In genomic region chr9:127450170-127450830, GRCh38 we compare ENCODE assay signal across 8 cellular contexts. TPM values are rescaled to one million over a fixed set of nuclear protein-coding genes. Genes with fewer than 3 reads are reported as not detected.
DNase-seq lines count a peak whose midpoint lies in the region; ATAC-seq, FAIRE-seq and TF ChIP-seq lines count a peak whose summit lies in the region.

No MANE protein-coding gene starts in this region.

- peaks cover 61% of the 10 kb centered on the region for H3K79me2 ChIP-seq in K562 (ENCODE audit: control insufficient read depth, insufficient read depth, low read length)

- ATAC-seq in K562 (no peak), GM21367 (IDR thresholded peaks at IDR 0.05; ENCODE audit: unreplicated experiment) (no peak)

- TF ChIP-seq RAD21 in K562 (CRISPR knock-in tag; conservative IDR thresholded peaks at IDR 0.05 in 1 of 2, IDR thresholded peaks at IDR 0.05 in 1 of 2), result no peak

- no peak for TF ChIP-seq POLR2A in K562 (conservative IDR thresholded peaks at IDR 0.05)

- H3K9ac ChIP-seq in K562 (ENCODE audit: insufficient read depth in 1 of 2, low read depth in 2 of 2, low read length in 2 of 2), result peak overlapping the region; percentile 94 to 97

- peaks cover 21 to 24% of the 10 kb centered on the region in 2 experiments; a peak in 4 of 5 replicates for H3K4me1 ChIP-seq in K562 (replicated peaks in 1 of 2; ENCODE audit: control insufficient read depth in 2 of 2, insufficient read depth in 2 of 2, low read length in 2 of 2)

- intact Hi-C loops in K562 (cut with micrococcal nuclease), result no loop called here

- TF ChIP-seq CTCF in K562 (IDR thresholded peaks at IDR 0.05 in 2 of 3, conservative IDR thresholded peaks at IDR 0.05 in 1 of 3; ENCODE audit: insufficient read depth in 2 of 3, low read depth in 1 of 3, low read length in 3 of 3), result no peak

- H3K36me3 ChIP-seq in K562 (ENCODE audit: control insufficient read depth, insufficient read depth, low read length), result peaks cover 60% of the 10 kb centered on the region

- POLR2A ChIA-PET in K562 (lab: Yijun Ruan, JAX), result interaction anchor here (0.6 to 3.6 kb wide), 21 partner anchors 8 to 240 kb away, joined by 3 to 21 read pairs (median 4); partner anchors contain the start of genes SLC2A8 and ZNF79

- peak overlapping the region; percentile 78 for H3K4me3 ChIP-seq in K562

- H2AFZ ChIP-seq in K562 (ENCODE audit: low read depth, low read length), result no peak overlapping the region

- H3K27ac ChIP-seq in K562 (ENCODE audit: extremely low read depth, low read depth, low read length), result peak overlapping the region; percentile 82
- peak overlapping the region; percentile 86 for H3K27ac ChIP-seq in substantia nigra (ENCODE audit: low read depth, low read length, poor library complexity, severe bottlenecking)

- no peaks in the 10 kb centered on the region; the same call in 1 of the 2 replicates for H3K9me3 ChIP-seq in K562 (replicated peaks; ENCODE audit: control insufficient read depth, insufficient read depth, low read depth, low read length)

- CTCF ChIA-PET in K562 (lab: Yijun Ruan, JAX; ENCODE audit: low intra/inter-chr PET ratio), result no interaction called here

- H3K4me2 ChIP-seq in K562 (ENCODE audit: insufficient read depth, low read length), result peak overlapping the region; percentile 100

- in situ Hi-C loops in G401 (cut with HindIII; ENCODE audit: low sequenced_read_pairs), result no loop called here
- in situ Hi-C loops in KBM-7 (cut with MboI; ENCODE audit: low pct_unique_long_range_greater_than_20kb, low sequenced_read_pairs), result no loop called here
- in situ Hi-C loops in K562 (cut with MboI), result no loop called here

- no TSS peak for BruUV-seq in K562 (replicated peaks; lab: Mats Ljungman, UMichigan)

- H3K9me1 ChIP-seq in K562 (ENCODE audit: control insufficient read depth, insufficient read depth, low read length), result no peaks in the 10 kb centered on the region

- DNase-seq in G401 (ENCODE audit: low spot score) (peak; percentile 15), KBM-7 (peak; percentile 38), K562 (ENCODE audit: extremely low read depth in 1 of 4, low spot score in 3 of 4) (peak in 2 of 4 experiments; percentile 17 to 19), kidney tubule cell (ENCODE audit: low spot score) (peak; percentile 23), substantia nigra (lab: John Stamatoyannopoulos, UW) (peak in 1 of 49 donors; percentile 53), GDM1 (lab: John Stamatoyannopoulos, UW) (no peak), COR-L47 (lab: John Stamatoyannopoulos, UW) (no peak)

- WGBS in K562 (ENCODE audit: insufficient coverage, low coverage, missing lambda C conversion rate), result 2% methylated on average over 16 of the region's 16 CpGs

- no peak for FAIRE-seq in K562 (lab: Jason Lieb, UNC)

- H4K20me1 ChIP-seq in K562 (replicated peaks; ENCODE audit: control insufficient read depth, insufficient read depth, low read length), result peaks cover 35% of the 10 kb centered on the region

- no peaks in the 10 kb centered on the region for H3K27me3 ChIP-seq in K562 (ENCODE audit: control insufficient read depth in 2 of 2, insufficient read depth in 2 of 2, low read length in 2 of 2)

- TF ChIP-seq EP300 in K562 (IDR thresholded peaks at IDR 0.05; ENCODE audit: low read length), result no peak

TF ChIP-seq in K562, 482 proteins besides CTCF, POLR2A, EP300 and RAD21 (continues in another document):
- TF ChIP-seq ZNF586 (CRISPR knock-in tag; conservative IDR thresholded peaks at IDR 0.05) (no peak), JUN (IDR thresholded peaks at IDR 0.05; ENCODE audit: borderline replicate concordance, low read depth, low read length) (no peak), JUN (CRISPR knock-in tag; IDR thresholded peaks at IDR 0.05; ENCODE audit: borderline replicate concordance) (no peak)

RNA-seq across cellular contexts. Expression of gene RPL12, which starts 0.9 kb away (rescaled TPM):
- 1,861 and 2,468 TPM in 2 replicates for total RNA-seq in G401 (2014; rRNA removed; shearing (Covaris generic))
- total RNA-seq in K562 (2011; cell fraction: chromatin; rRNA removed; ENCODE audit: low replicate concordance), result 400 and 555 TPM in 2 replicates
- 648 and 678 TPM in 2 replicates for total RNA-seq in K562 (2011; cell fraction: nucleolus; rRNA removed)
- total RNA-seq in K562 (2011; cell fraction: nucleoplasm; rRNA removed), result 701 and 1,157 TPM in 2 replicates
- 1,796 and 1,973 TPM in 2 replicates for total RNA-seq in K562 (2014; rRNA removed)
- 2,499 and 2,531 TPM in 2 replicates for total RNA-seq in K562 (2014; rRNA removed; fragmentation: Illumina TruSeq; extraction: Trizol)
- 3,220 and 3,261 TPM in 2 replicates for total RNA-seq in K562 (2015; rRNA removed; fragmentation: Illumina TruSeq; extraction: Trizol)
- 1,614 and 1,743 TPM in 2 replicates for total RNA-seq in K562 (2021)
- polyA plus RNA-seq in K562 (2011; rRNA removed), result 2,587 and 3,088 TPM in 2 replicates
- polyA plus RNA-seq in K562 (2011; cell fraction: cytosol; rRNA removed), result 2,689 and 4,292 TPM in 2 replicates
- 951 and 1,340 TPM in 2 replicates for polyA plus RNA-seq in K562 (2011; cell fraction: nucleus; rRNA removed)
- 1,770 and 3,341 TPM in 2 replicates for polyA plus RNA-seq in K562 (2012)
- polyA plus RNA-seq in K562 (2014; fragmentation: Illumina TruSeq; extraction: Trizol), result 4,080 and 4,558 TPM in 2 replicates
- polyA plus RNA-seq in K562 (2014; fragmentation: Nextera tagmentation; extraction: Ambion mirVana), result 1,000 to 10,000 TPM; 2,219 to 2,376 TPM
- 2,953 and 3,005 TPM in 2 replicates for polyA plus RNA-seq in K562 (2014; rRNA removed)
- polyA minus RNA-seq in K562 (2011; rRNA and poly(A)+ RNA removed), result 933 and 1,147 TPM in 2 replicates
- polyA minus RNA-seq in K562 (2011; cell fraction: cytosol; rRNA and poly(A)+ RNA removed), result 732 and 781 TPM in 2 replicates
- polyA minus RNA-seq in K562 (2011; cell fraction: nucleus; rRNA and poly(A)+ RNA removed), result 303 and 594 TPM in 2 replicates

RNA-seq across cellular contexts. Expression of gene LRSAM1, which starts 1.0 kb away (rescaled TPM):
- total RNA-seq in G401 (2014; rRNA removed; shearing (Covaris generic)), result 20.0 and 20.7 TPM in 2 replicates
- 55.1 and 93.1 TPM in 2 replicates for total RNA-seq in K562 (2011; cell fraction: chromatin; rRNA removed; ENCODE audit: low replicate concordance)
- 44.6 and 44.7 TPM in 2 replicates for total RNA-seq in K562 (2011; cell fraction: nucleolus; rRNA removed)
- total RNA-seq in K562 (2011; cell fraction: nucleoplasm; rRNA removed), result 34.8 and 38.2 TPM in 2 replicates
- total RNA-seq in K562 (2014; rRNA removed) (9.0 and 9.9 TPM in 2 replicates), K562 (2014; rRNA removed; fragmentation: Illumina TruSeq; extraction: Trizol) (3.2 and 4.1 TPM in 2 replicates), K562 (2015; rRNA removed; fragmentation: Illumina TruSeq; extraction: Trizol) (4.6 and 5.5 TPM in 2 replicates), K562 (2021) (16.2 and 16.9 TPM in 2 replicates)
- polyA plus RNA-seq in K562 (2011; rRNA removed) (4.7 and 6.1 TPM in 2 replicates), K562 (2014; fragmentation: Illumina TruSeq; extraction: Trizol) (6.2 and 7.4 TPM in 2 replicates), K562 (2014; fragmentation: Nextera tagmentation; extraction: Ambion mirVana) (under 1 TPM; 0.07 to 0.32 TPM), K562 (2014; rRNA removed) (8.5 and 11.3 TPM in 2 replicates)
- 3.1 and 6.4 TPM in 2 replicates for polyA plus RNA-seq in K562 (2011; cell fraction: cytosol; rRNA removed)
- 20.1 and 28.5 TPM in 2 replicates for polyA plus RNA-seq in K562 (2011; cell fraction: nucleus; rRNA removed)
- 6.8 and 13.7 TPM in 2 replicates for polyA plus RNA-seq in K562 (2012)
- 8.0 and 9.1 TPM in 2 replicates for polyA minus RNA-seq in K562 (2011; rRNA and poly(A)+ RNA removed)
- 5.1 and 7.0 TPM in 2 replicates for polyA minus RNA-seq in K562 (2011; cell fraction: cytosol; rRNA and poly(A)+ RNA removed)
- polyA minus RNA-seq in K562 (2011; cell fraction: nucleus; rRNA and poly(A)+ RNA removed), result 14.7 and 16.1 TPM in 2 replicates

RNA-seq across cellular contexts. Expression of gene ZNF79, which starts 26.1 kb away (rescaled TPM):
- total RNA-seq in G401 (2014; rRNA removed; shearing (Covaris generic)), result 4.8 and 8.8 TPM in 2 replicates
- 23.5 and 37.2 TPM in 2 replicates for total RNA-seq in K562 (2011; cell fraction: chromatin; rRNA removed; ENCODE audit: low replicate concordance)
- total RNA-seq in K562 (2011; cell fraction: nucleolus; rRNA removed), result 21.8 and 28.7 TPM in 2 replicates
- 13.2 and 19.8 TPM in 2 replicates for total RNA-seq in K562 (2011; cell fraction: nucleoplasm; rRNA removed)
- total RNA-seq in K562 (2014; rRNA removed), result 6.0 and 6.6 TPM in 2 replicates
- 5.3 and 5.6 TPM in 2 replicates for total RNA-seq in K562 (2014; rRNA removed; fragmentation: Illumina TruSeq; extraction: Trizol)
- total RNA-seq in K562 (2015; rRNA removed; fragmentation: Illumina TruSeq; extraction: Trizol), result 6.3 and 7.0 TPM in 2 replicates
- 6.3 and 6.4 TPM in 2 replicates for total RNA-seq in K562 (2021)
- 2.7 and 3.4 TPM in 2 replicates for polyA plus RNA-seq in K562 (2011; rRNA removed)
- 2.5 and 2.8 TPM in 2 replicates for polyA plus RNA-seq in K562 (2011; cell fraction: cytosol; rRNA removed)
- 3.9 and 4.7 TPM in 2 replicates for polyA plus RNA-seq in K562 (2011; cell fraction: nucleus; rRNA removed)
- 3.0 and 3.1 TPM in 2 replicates for polyA plus RNA-seq in K562 (2012)
- polyA plus RNA-seq in K562 (2014; fragmentation: Illumina TruSeq; extraction: Trizol), result 4.1 and 4.3 TPM in 2 replicates
- polyA plus RNA-seq in K562 (2014; fragmentation: Nextera tagmentation; extraction: Ambion mirVana), result under 1 TPM; 0.62 to 0.70 TPM
- polyA plus RNA-seq in K562 (2014; rRNA removed), result 3.7 and 5.1 TPM in 2 replicates
- polyA minus RNA-seq in K562 (2011; rRNA and poly(A)+ RNA removed), result 13.0 and 14.1 TPM in 2 replicates
- 5.1 and 5.7 TPM in 2 replicates for polyA minus RNA-seq in K562 (2011; cell fraction: cytosol; rRNA and poly(A)+ RNA removed)
- polyA minus RNA-seq in K562 (2011; cell fraction: nucleus; rRNA and poly(A)+ RNA removed), result 9.2 and 10.7 TPM in 2 replicates

RNA-seq across cellular contexts. Expression of gene SLC2A8, which starts 53.3 kb away (rescaled TPM):
- total RNA-seq in G401 (2014; rRNA removed; shearing (Covaris generic)), result 32.7 and 33.0 TPM in 2 replicates
- 9.0 and 31.6 TPM in 2 replicates for total RNA-seq in K562 (2011; cell fraction: chromatin; rRNA removed; ENCODE audit: low replicate concordance)
- total RNA-seq in K562 (2011; cell fraction: nucleolus; rRNA removed), result 24.8 and 24.9 TPM in 2 replicates
- 12.1 and 16.1 TPM in 2 replicates for total RNA-seq in K562 (2011; cell fraction: nucleoplasm; rRNA removed)
- 9.7 and 12.6 TPM in 2 replicates for total RNA-seq in K562 (2014; rRNA removed)
- 1.6 and 2.4 TPM in 2 replicates for total RNA-seq in K562 (2014; rRNA removed; fragmentation: Illumina TruSeq; extraction: Trizol)
- total RNA-seq in K562 (2015; rRNA removed; fragmentation: Illumina TruSeq; extraction: Trizol), result 5.2 and 6.7 TPM in 2 replicates
- total RNA-seq in K562 (2021), result 10.3 and 12.9 TPM in 2 replicates
- 5.4 and 8.1 TPM in 2 replicates for polyA plus RNA-seq in K562 (2011; rRNA removed)
- 7.3 and 17.7 TPM in 2 replicates for polyA plus RNA-seq in K562 (2011; cell fraction: cytosol; rRNA removed)
- 22.0 and 29.9 TPM in 2 replicates for polyA plus RNA-seq in K562 (2011; cell fraction: nucleus; rRNA removed)
- polyA plus RNA-seq in K562 (2012), result 6.4 and 7.8 TPM in 2 replicates
- 3.6 and 6.2 TPM in 2 replicates for polyA plus RNA-seq in K562 (2014; fragmentation: Illumina TruSeq; extraction: Trizol)
- 1 to 10 TPM in 1 of 2 experiments, under 1 TPM in 1; 0.13 to 1.1 TPM for polyA plus RNA-seq in K562 (2014; fragmentation: Nextera tagmentation; extraction: Ambion mirVana)
- 9.9 and 10.4 TPM in 2 replicates for polyA plus RNA-seq in K562 (2014; rRNA removed)
- polyA minus RNA-seq in K562 (2011; rRNA and poly(A)+ RNA removed), result 2.7 and 2.9 TPM in 2 replicates
- 6.7 and 7.1 TPM in 2 replicates for polyA minus RNA-seq in K562 (2011; cell fraction: cytosol; rRNA and poly(A)+ RNA removed)
- polyA minus RNA-seq in K562 (2011; cell fraction: nucleus; rRNA and poly(A)+ RNA removed), result 8.3 and 8.9 TPM in 2 replicates

Comparison
In these comparisons a context has a peak if more than half of its experiments do, and no peak if none do; other contexts are left out.
1. DNase-seq: peak in G401 (single experiment), KBM-7 (single experiment) and kidney tubule cell (single experiment); none in GDM1 (single experiment) and COR-L47 (single experiment).